ENCODE assay signal across 9 cellular contexts in the genomic region with DNA sequence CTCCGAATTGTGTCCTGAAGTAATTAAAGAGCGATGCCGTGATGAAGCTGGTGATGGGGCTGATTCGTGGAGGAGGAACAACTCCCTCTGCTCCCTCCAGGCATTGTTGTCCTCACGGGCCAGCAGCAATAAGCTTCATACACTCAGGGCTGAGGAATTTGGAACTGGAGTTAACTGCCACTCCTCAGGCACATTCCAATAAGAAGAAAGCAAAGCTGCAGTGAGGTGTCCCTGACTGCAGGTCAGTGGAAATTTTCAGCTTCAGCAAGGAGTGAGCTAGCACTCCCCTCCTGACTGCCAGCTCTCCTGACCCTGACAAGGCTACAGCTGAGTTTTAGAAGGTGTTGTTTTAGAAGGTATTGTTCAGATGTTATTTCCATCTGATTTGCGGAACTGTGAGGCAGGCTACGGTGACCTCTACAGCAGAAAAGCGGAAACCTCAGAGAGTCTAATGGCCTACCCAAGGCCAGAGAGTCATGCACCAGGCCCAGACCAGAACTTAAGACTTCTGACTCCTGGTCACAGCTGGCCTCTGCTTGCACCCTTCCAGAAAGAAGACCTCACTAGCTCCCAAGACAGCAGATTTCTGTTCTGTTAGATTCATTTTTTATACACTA.
DNase-seq lines count a peak whose midpoint lies in the region; ATAC-seq and TF ChIP-seq lines count a peak whose summit lies in the region.
"Had no signal": no experiment of that assay in that cellular context is flagged by ENCODE, and none has a peak within 500 bp of the region (broad histone marks: within the 10 kb centered on the region; RNA-seq: fewer than 3 reads in every experiment).

No MANE protein-coding gene starts in this region.

- no peak for ATAC-seq in HG03159 (IDR thresholded peaks at IDR 0.05; ENCODE audit: unreplicated experiment)

- DNase-seq in HS-27A (ENCODE audit: low read depth) (peak; percentile 92), coronary artery (ENCODE audit: low spot score) (no peak), kidney glomerular epithelial cell (lab: John Stamatoyannopoulos, UW) (peak; percentile 85), thyroid gland (peak; percentile 79 to 82), NCI-H69 (lab: John Stamatoyannopoulos, UW) (no peak), AML-193 (lab: John Stamatoyannopoulos, UW) (no peak), NCI-H1092 treated with DMSO at 0.1 percent for 48 hours (lab: John Stamatoyannopoulos, UW) (no peak)
- DNase-seq: NCI-H446 treated with DMSO at 0.1 percent for 48 hours had no signal

- no peaks in the 10 kb centered on the region for H3K27me3 ChIP-seq in thyroid gland

- intact Hi-C loops in thyroid gland (cut with DNase I), result no loop called here

- H3K4me3 ChIP-seq in coronary artery (peak overlapping the region; percentile 23), thyroid gland (replicated peaks in 1 of 3) (no peak overlapping the region)

- H3K4me1 ChIP-seq in thyroid gland, result peaks cover 42 to 46% of the 10 kb centered on the region in 2 donors

- no peaks in the 10 kb centered on the region for H3K36me3 ChIP-seq in thyroid gland

- no peaks in the 10 kb centered on the region for H3K9me3 ChIP-seq in thyroid gland

- H3K27ac ChIP-seq in coronary artery (peak overlapping the region; percentile 38 to 80), thyroid gland (peak overlapping the region; percentile 75 to 98 (median 98))

- WGBS in thyroid gland, 2 donors, result 58% methylated on average over 7 to 8 of the region's 8 CpGs

- TF ChIP-seq POLR2A in thyroid gland (IDR thresholded peaks at IDR 0.05), result peak in 1 of 2 donors; percentile 68

- TF ChIP-seq CTCF in coronary artery (IDR thresholded peaks at IDR 0.05) (no peak), thyroid gland (IDR thresholded peaks at IDR 0.05) (peak in 4 of 6 experiments; percentile 5 to 19 (median 10))

Comparison
In these comparisons a context has a peak if more than half of its experiments do, and no peak if none do; other contexts are left out.
1. DNase-seq: peak in HS-27A (single experiment), kidney glomerular epithelial cell (single experiment) and thyroid gland (2 of 2); none in coronary artery (single experiment), NCI-H69 (single experiment), AML-193 (0 of 2) and NCI-H1092 treated with DMSO at 0.1 percent for 48 hours (single experiment).